In the genomic region with DNA sequence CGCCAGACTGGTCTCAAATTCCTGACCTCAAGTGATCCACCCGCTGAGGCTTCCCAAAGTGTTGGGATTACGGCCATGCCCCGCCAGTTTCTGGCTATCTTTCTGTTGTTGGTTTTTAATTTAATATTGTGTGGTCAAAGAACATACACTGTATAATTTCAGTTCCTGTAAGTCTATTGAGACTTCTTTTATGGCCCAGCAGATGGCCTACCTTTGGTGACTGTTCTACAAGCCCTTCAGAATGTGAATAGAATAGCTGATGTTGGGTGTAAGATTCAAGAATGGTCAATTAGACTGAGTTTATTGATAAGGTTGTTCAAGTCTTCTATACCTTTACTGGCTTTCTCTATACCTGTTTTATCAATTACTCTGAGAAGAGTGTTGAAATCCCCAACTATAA, we compare ENCODE assay signal across 20 cellular contexts. TPM values are rescaled to one million over a fixed set of nuclear protein-coding genes. Genes with fewer than 3 reads are reported as not detected.
DNase-seq lines count a peak whose midpoint lies in the region; ATAC-seq, FAIRE-seq and TF ChIP-seq lines count a peak whose summit lies in the region.
"Had no signal": no experiment of that assay in that cellular context is flagged by ENCODE, and none has a peak within 500 bp of the region (broad histone marks: within the 10 kb centered on the region; RNA-seq: fewer than 3 reads in every experiment).

No MANE protein-coding gene starts in this region.

- DNase-seq in DMS53 (lab: John Stamatoyannopoulos, UW) (peak; percentile 27), DMS53 treated with DMSO at 0.1 percent for 48 hours (lab: John Stamatoyannopoulos, UW; ENCODE audit: unreplicated experiment) (no peak), OCI-LY7 (ENCODE audit: low spot score) (no peak), GM12878 (ENCODE audit: low read depth, low spot score) (no peak), small intestine (peak; percentile 18), dorsolateral prefrontal cortex (no peak), SKM-1 treated with dmso at 0.1 percent for 144 hours (lab: John Stamatoyannopoulos, UW; ENCODE audit: unreplicated experiment) (no peak)
- DNase-seq: DND-41; HCEC 1CT; NCI-H1092; NCI-H1436 treated with DMSO at 0.1 percent for 48 hours; NCI-H2029 treated with DMSO at 0.1 percent for 48 hours; NCI-H2171 treated with DMSO at 0.1 percent for 48 hours; NK-92 treated with Interleukin-12 subunit alpha and Interleukin-12 subunit beta, amount 100 ng/mL, for 24 hours had no signal

- SMC1A ChIA-PET in GM12878 (lab: Charles Lee; ENCODE audit: uncharacterized antibody, unreplicated experiment) = interaction anchor here (1.1 to 1.4 kb wide), 2 partner anchors 29 to 52 kb away, joined by 3 to 6 read pairs; no protein-coding TSS in a partner anchor

- ATAC-seq in GM12878 (peak; percentile 61), HG03039 (IDR thresholded peaks at IDR 0.05; ENCODE audit: unreplicated experiment) (no peak)
- ATAC-seq: GM23338, K562 had no signal

- in situ Hi-C loops in GM12878 (cut with MboI) = no loop called here

- H3K36me3 ChIP-seq in OCI-LY7 (ENCODE audit: insufficient read depth, low read length) (no peaks in the 10 kb centered on the region), GM12878 (ENCODE audit: control insufficient read depth in 2 of 2, insufficient read depth in 2 of 2, low read length in 1 of 2) (no peaks in the 10 kb centered on the region), small intestine (ENCODE audit: control insufficient read depth in 2 of 2, insufficient read depth in 2 of 2, low read length in 2 of 2) (no peaks in the 10 kb centered on the region)
- H3K36me3 ChIP-seq: SJSA1 had no signal

- TF ChIP-seq CTCF in OCI-LY7 (conservative IDR thresholded peaks at IDR 0.05; ENCODE audit: low read length) (peak; percentile 32; the same call in 1 of the 2 replicates), GM12878 (IDR thresholded peaks at IDR 0.05 in 2 of 3, conservative IDR thresholded peaks at IDR 0.05 in 1 of 3; ENCODE audit: control insufficient read depth in 2 of 3, extremely low read depth in 1 of 3, insufficient read depth in 1 of 3, low read depth in 3 of 3, low read length in 3 of 3) (peak in 2 of 3 experiments; percentile 9 to 14; a peak in 2 of 6 replicates), dorsolateral prefrontal cortex (IDR thresholded peaks at IDR 0.05 in 54 of 56, conservative IDR thresholded peaks at IDR 0.05 in 2 of 56; ENCODE audit: low read depth in 1 of 56, partially characterized antibody in 56 of 56) (no peak)

- no peak overlapping the region for H3K4me2 ChIP-seq in OCI-LY7 (ENCODE audit: low read length)
- no peak overlapping the region for H3K4me2 ChIP-seq in GM12878 (ENCODE audit: control insufficient read depth, insufficient read depth)
- H3K4me2 ChIP-seq: GM23338 had no signal

- CTCF ChIA-PET in OCI-LY7 (lab: Charles Lee; ENCODE audit: unreplicated experiment) (no interaction called here), GM12878 (lab: Yijun Ruan, JAX) (interaction anchor here (1.1 to 21.2 kb wide), 3 partner anchors 30 to 60 kb away, joined by 3 to 276 read pairs (median 86); no protein-coding TSS in a partner anchor)

- H3K4me1 ChIP-seq in OCI-LY7 (ENCODE audit: insufficient read depth, low read length, poor library complexity, severe bottlenecking) (no peaks in the 10 kb centered on the region), GM12878 (ENCODE audit: control insufficient read depth, insufficient read depth, low read length) (no peaks in the 10 kb centered on the region), small intestine (ENCODE audit: control insufficient read depth in 2 of 2, insufficient read depth in 1 of 2, low read depth in 1 of 2, low read length in 1 of 2) (no peaks in the 10 kb centered on the region)

- 0 out of 2 replicates have a peak, but pooled peaks have one; percentile 4 for TF ChIP-seq RAD21 in GM12878 (IDR thresholded peaks at IDR 0.05; ENCODE audit: insufficient read depth, low read depth, low read length)

- H3K4me3 ChIP-seq in OCI-LY7 (ENCODE audit: low read depth, low read length, poor library complexity, severe bottlenecking) (no peak overlapping the region), GM12878 (no peak overlapping the region), small intestine (ENCODE audit: low read depth in 1 of 2, low read length in 2 of 2) (no peak overlapping the region), dorsolateral prefrontal cortex (no peak overlapping the region)
- H3K4me3 ChIP-seq: GM23338, K562, SJSA1 had no signal

- WGBS in GM12878 (ENCODE audit: insufficient coverage, insufficient replicate concordance, low lambda C conversion rate, missing lambda C conversion rate) = 46% methylated on average over 4 of the region's 4 CpGs
- WGBS in small intestine, 3 donors = 76 to 88% (median 78%) methylated on average over 4 of the region's 4 CpGs

- POLR2A ChIA-PET in OCI-LY7 (lab: Charles Lee) (no interaction called here), GM12878 (lab: Charles Lee) (interaction anchor here (0.6 to 0.9 kb wide), 3 partner anchors 11 to 17 kb away, joined by 3 to 5 read pairs (median 3); a partner anchor contains a TSS)

- FAIRE-seq in GM12878 (lab: Jason Lieb, UNC) (no peak), small intestine (lab: Jason Lieb, UNC) (no peak)
- FAIRE-seq: K562 had no signal

- TF ChIP-seq EP300 in GM12878 (IDR thresholded peaks at IDR 0.05; ENCODE audit: borderline replicate concordance in 1 of 2, control insufficient read depth in 1 of 2, low read depth in 2 of 2, low read length in 2 of 2) = no peak

- RAD21 ChIA-PET in GM12878 (lab: Charles Lee; ENCODE audit: unreplicated experiment) = interaction anchor here (1.0 to 1.1 kb wide), 2 partner anchors 47 to 60 kb away, joined by 3 read pairs; no protein-coding TSS in a partner anchor

- H4K20me1 ChIP-seq in OCI-LY7 (ENCODE audit: insufficient read depth, low read length) (no peaks in the 10 kb centered on the region), GM12878 (ENCODE audit: control insufficient read depth, insufficient read depth) (no peaks in the 10 kb centered on the region)

- intact Hi-C loops in OCI-LY7 (cut with micrococcal nuclease; ENCODE audit: unreplicated experiment) = loop anchor here (10.0 kb wide), 1 partner anchor 64 kb away; no protein-coding TSS in a partner anchor
- intact Hi-C loops in GM12878 (cut with micrococcal nuclease; ENCODE audit: unreplicated experiment) = no loop called here
- intact Hi-C loops in dorsolateral prefrontal cortex (cut with DNase I) = no loop called here

- no peak overlapping the region for H3K9ac ChIP-seq in GM12878 (ENCODE audit: control insufficient read depth, insufficient read depth, low read length)

- H3K9me3 ChIP-seq in OCI-LY7 (ENCODE audit: low read length) (no peaks in the 10 kb centered on the region), GM12878 (replicated peaks; ENCODE audit: control insufficient read depth, insufficient read depth, low read length) (no peaks in the 10 kb centered on the region), small intestine (ENCODE audit: control insufficient read depth, low read depth) (no peaks in the 10 kb centered on the region)
- H3K9me3 ChIP-seq: SJSA1 had no signal

- BruUV-seq in OCI-LY7 (replicated peaks; lab: Mats Ljungman, UMichigan) (no TSS peak), GM12878 (replicated peaks; lab: Mats Ljungman, UMichigan) (no TSS peak)

- no peak for TF ChIP-seq POLR2A in GM12878 (IDR thresholded peaks at IDR 0.05; ENCODE audit: low read depth, low read length)

- H3K79me2 ChIP-seq in OCI-LY7 (ENCODE audit: insufficient read depth, low read depth, low read length) = no peaks in the 10 kb centered on the region
- H3K79me2 ChIP-seq in GM12878 (ENCODE audit: control insufficient read depth, insufficient read depth, low read length) = no peaks in the 10 kb centered on the region

- no peak overlapping the region for H2AFZ ChIP-seq in OCI-LY7 (ENCODE audit: low read length)
- no peak overlapping the region for H2AFZ ChIP-seq in GM12878 (ENCODE audit: control insufficient read depth, low read depth, low read length)
- H2AFZ ChIP-seq: GM23338 had no signal

- H3K9me2 ChIP-seq in OCI-LY7 (ENCODE audit: insufficient read depth, low read length) = no peaks in the 10 kb centered on the region

- H3K27me3 ChIP-seq in GM12878 (replicated peaks in 1 of 2; ENCODE audit: control insufficient read depth in 2 of 2, insufficient read depth in 2 of 2, low read length in 1 of 2) (no peaks in the 10 kb centered on the region), small intestine (ENCODE audit: control insufficient read depth in 2 of 2, insufficient read depth in 2 of 2, low read length in 2 of 2) (no peaks in the 10 kb centered on the region), dorsolateral prefrontal cortex (peaks cover 0 to 10% (median 0%) of the 10 kb centered on the region in 45 donors)

- H3K27ac ChIP-seq in OCI-LY7 (ENCODE audit: low read depth, low read length, poor library complexity, severe bottlenecking) = no peak overlapping the region
- no peak overlapping the region for H3K27ac ChIP-seq in GM12878 (ENCODE audit: control insufficient read depth, insufficient read depth)
- H3K27ac ChIP-seq in small intestine (ENCODE audit: low read depth in 1 of 2, low read length in 1 of 2) = no peak overlapping the region
- no peak overlapping the region for H3K27ac ChIP-seq in dorsolateral prefrontal cortex
- H3K27ac ChIP-seq: 22Rv1, SJSA1 had no signal

RNA-seq across cellular contexts. Expression of a gene that starts 10.7 kb away (rescaled TPM):
- total RNA-seq in OCI-LY7 (2014; rRNA removed; shearing (Covaris generic)) = not detected in 2 replicates
- total RNA-seq in OCI-LY7 (2022) = not detected in 2 replicates
- 0.38 and 0.49 TPM in 2 replicates for total RNA-seq in GM12878 (2013; cell fraction: nucleolus; rRNA removed)
- total RNA-seq in GM12878 (2014; rRNA removed) = 0.16 and 0.28 TPM in 2 replicates
- 0.13 and 0.14 TPM in 2 replicates for total RNA-seq in GM12878 (2014; rRNA removed; fragmentation: Illumina TruSeq; extraction: Trizol)
- total RNA-seq in GM12878 (2021) = 0.32 and 1.0 TPM in 2 replicates
- polyA plus RNA-seq in GM12878 (2011; ENCODE audit: low read depth) = 0.38 TPM
- 0.23 and 0.27 TPM in 2 replicates for polyA plus RNA-seq in GM12878 (2011; rRNA removed)
- 0.33 and 0.35 TPM in 2 replicates for polyA plus RNA-seq in GM12878 (2011; cell fraction: cytosol; rRNA removed)
- 0.26 and 0.43 TPM in 2 replicates for polyA plus RNA-seq in GM12878 (2011; cell fraction: nucleus; rRNA removed)
- polyA plus RNA-seq in GM12878 (2012) = 0.89 and 1.5 TPM in 2 replicates
- polyA plus RNA-seq in GM12878 (2014; fragmentation: Illumina TruSeq; extraction: Trizol) = 0.13 and 0.16 TPM in 2 replicates
- polyA plus RNA-seq in GM12878 (2014; fragmentation: Nextera tagmentation; extraction: Ambion mirVana) = under 1 TPM; 0.13 TPM
- polyA plus RNA-seq in GM12878 (2014; rRNA removed) = 0.16 and 0.49 TPM in 2 replicates
- 1 to 10 TPM; 1.2 to 2.0 TPM for polyA plus RNA-seq in GM12878 (2016; fragmentation: Nextera tagmentation; extraction: Ambion mirVana)
- polyA minus RNA-seq in GM12878 (2011; rRNA and poly(A)+ RNA removed) = 0.15 and 0.31 TPM in 2 replicates
- 0.62 TPM in 1 of 2 replicates, not detected in the other for polyA minus RNA-seq in GM12878 (2011; cell fraction: cytosol; rRNA and poly(A)+ RNA removed)
- 0.12 and 0.57 TPM in 2 replicates for polyA minus RNA-seq in GM12878 (2011; cell fraction: nucleus; rRNA and poly(A)+ RNA removed)
- 1 to 10 TPM in 2 of 3 donors, under 1 TPM in 1; 0.55 to 2.2 (median 1.1) TPM for polyA plus RNA-seq in small intestine
- total RNA-seq in dorsolateral prefrontal cortex = under 1 TPM in 4 of 120 experiments, not detected in 116; 0.13 to 0.39 (median 0.26) TPM
- total RNA-seq: SJSA1 had no signal
- polyA plus RNA-seq: CD14-positive monocyte had no signal

RNA-seq across cellular contexts. Expression of a gene that starts 15.5 kb away (rescaled TPM):
- 16.8 and 23.4 TPM in 2 replicates for total RNA-seq in OCI-LY7 (2014; rRNA removed; shearing (Covaris generic))
- total RNA-seq in OCI-LY7 (2022) = 50.5 and 53.6 TPM in 2 replicates
- 10.4 and 10.7 TPM in 2 replicates for total RNA-seq in GM12878 (2013; cell fraction: nucleolus; rRNA removed)
- total RNA-seq in GM12878 (2014; rRNA removed) = 46.8 and 58.7 TPM in 2 replicates
- total RNA-seq in GM12878 (2014; rRNA removed; fragmentation: Illumina TruSeq; extraction: Trizol) = 26.2 and 26.6 TPM in 2 replicates
- 96.9 and 106 TPM in 2 replicates for total RNA-seq in GM12878 (2021)
- polyA plus RNA-seq in GM12878 (2011; ENCODE audit: low read depth) = 21.4 TPM
- 25.1 and 63.8 TPM in 2 replicates for polyA plus RNA-seq in GM12878 (2011; rRNA removed)
- polyA plus RNA-seq in GM12878 (2011; cell fraction: cytosol; rRNA removed) = 78.3 and 91.7 TPM in 2 replicates
- 66.6 and 118 TPM in 2 replicates for polyA plus RNA-seq in GM12878 (2011; cell fraction: nucleus; rRNA removed)
- 40.9 and 50.2 TPM in 2 replicates for polyA plus RNA-seq in GM12878 (2012)
- polyA plus RNA-seq in GM12878 (2014; fragmentation: Illumina TruSeq; extraction: Trizol) = 15.6 and 47.8 TPM in 2 replicates
- 10 to 100 TPM in 1 of 2 experiments, 1 to 10 TPM in 1; 8.9 to 20.2 TPM for polyA plus RNA-seq in GM12878 (2014; fragmentation: Nextera tagmentation; extraction: Ambion mirVana)
- 91.3 and 95.0 TPM in 2 replicates for polyA plus RNA-seq in GM12878 (2014; rRNA removed)
- 100 to 1,000 TPM; 190 to 206 TPM for polyA plus RNA-seq in GM12878 (2016; fragmentation: Nextera tagmentation; extraction: Ambion mirVana)
- polyA minus RNA-seq in GM12878 (2011; rRNA and poly(A)+ RNA removed) = 48.9 and 64.2 TPM in 2 replicates
- polyA minus RNA-seq in GM12878 (2011; cell fraction: cytosol; rRNA and poly(A)+ RNA removed) = 20.3 and 20.8 TPM in 2 replicates
- 9.7 and 21.4 TPM in 2 replicates for polyA minus RNA-seq in GM12878 (2011; cell fraction: nucleus; rRNA and poly(A)+ RNA removed)
- 10 to 100 TPM; 63.5 to 93.8 (median 83.9) TPM for polyA plus RNA-seq in small intestine
- 100 to 1,000 TPM in 112 of 120 experiments, 10 to 100 TPM in 8; 67.4 to 236 (median 171) TPM for total RNA-seq in dorsolateral prefrontal cortex

RNA-seq across cellular contexts. Expression of a gene that starts 15.5 kb away (rescaled TPM):
- total RNA-seq in OCI-LY7 (2014; rRNA removed; shearing (Covaris generic)) = not detected in 2 replicates
- total RNA-seq in OCI-LY7 (2022) (not detected in 2 replicates), GM12878 (2014; rRNA removed) (0.44 TPM in 1 of 2 replicates, not detected in the other), GM12878 (2014; rRNA removed; fragmentation: Illumina TruSeq; extraction: Trizol) (not detected in 2 replicates), GM12878 (2021) (0.59 and 0.90 TPM in 2 replicates), dorsolateral prefrontal cortex (1 to 10 TPM in 40 of 120 experiments, under 1 TPM in 23, not detected in 57; 0.26 to 5.3 (median 1.2) TPM)
- 0.59 and 1.2 TPM in 2 replicates for total RNA-seq in GM12878 (2013; cell fraction: nucleolus; rRNA removed)
- polyA plus RNA-seq in GM12878 (2011; ENCODE audit: low read depth) = not detected
- polyA plus RNA-seq in GM12878 (2011; rRNA removed) (0.19 and 0.71 TPM in 2 replicates), GM12878 (2014; fragmentation: Illumina TruSeq; extraction: Trizol) (not detected in 2 replicates), GM12878 (2014; fragmentation: Nextera tagmentation; extraction: Ambion mirVana) (not detected), GM12878 (2014; rRNA removed) (0.18 and 0.28 TPM in 2 replicates), GM12878 (2016; fragmentation: Nextera tagmentation; extraction: Ambion mirVana) (not detected), small intestine (100 to 1,000 TPM in 2 of 3 donors, 10 to 100 TPM in 1; 83.5 to 336 (median 235) TPM)
- polyA plus RNA-seq in GM12878 (2011; cell fraction: cytosol; rRNA removed) = 0.43 and 0.60 TPM in 2 replicates
- 9.4 and 9.6 TPM in 2 replicates for polyA plus RNA-seq in GM12878 (2011; cell fraction: nucleus; rRNA removed)
- 0.51 and 0.54 TPM in 2 replicates for polyA plus RNA-seq in GM12878 (2012)
- 1.8 TPM in 1 of 2 replicates, not detected in the other for polyA minus RNA-seq in GM12878 (2011; rRNA and poly(A)+ RNA removed)
- 0.53 TPM in 1 of 2 replicates, not detected in the other for polyA minus RNA-seq in GM12878 (2011; cell fraction: cytosol; rRNA and poly(A)+ RNA removed)
- polyA minus RNA-seq in GM12878 (2011; cell fraction: nucleus; rRNA and poly(A)+ RNA removed) = 1.6 and 2.2 TPM in 2 replicates
- total RNA-seq: SJSA1 had no signal
- polyA plus RNA-seq: CD14-positive monocyte had no signal

RNA-seq across cellular contexts. Expression of a gene that starts 56.9 kb away (rescaled TPM):
- total RNA-seq in OCI-LY7 (2014; rRNA removed; shearing (Covaris generic)) = 1.7 and 2.8 TPM in 2 replicates
- total RNA-seq in OCI-LY7 (2022) (0.65 and 1.7 TPM in 2 replicates), GM12878 (2014; rRNA removed) (0.16 TPM in 1 of 2 replicates, not detected in the other), GM12878 (2014; rRNA removed; fragmentation: Illumina TruSeq; extraction: Trizol) (not detected in 2 replicates), GM12878 (2021) (0.46 and 0.58 TPM in 2 replicates), dorsolateral prefrontal cortex (100 to 1,000 TPM in 3 of 120 experiments, 10 to 100 TPM in 117; 15.2 to 106 (median 54.0) TPM)
- 12.4 and 16.1 TPM in 2 replicates for total RNA-seq in GM12878 (2013; cell fraction: nucleolus; rRNA removed)
- not detected for polyA plus RNA-seq in GM12878 (2011; ENCODE audit: low read depth)
- polyA plus RNA-seq in GM12878 (2011; rRNA removed) (5.0 and 8.6 TPM in 2 replicates), GM12878 (2014; fragmentation: Illumina TruSeq; extraction: Trizol) (not detected in 2 replicates), GM12878 (2014; fragmentation: Nextera tagmentation; extraction: Ambion mirVana) (not detected), GM12878 (2014; rRNA removed) (0.30 and 1.00 TPM in 2 replicates), GM12878 (2016; fragmentation: Nextera tagmentation; extraction: Ambion mirVana) (under 1 TPM; 0.23 to 0.29 TPM), small intestine (10 to 100 TPM; 23.0 to 43.2 (median 23.3) TPM)
- 10.1 and 17.7 TPM in 2 replicates for polyA plus RNA-seq in GM12878 (2011; cell fraction: cytosol; rRNA removed)
- 65.4 and 67.1 TPM in 2 replicates for polyA plus RNA-seq in GM12878 (2011; cell fraction: nucleus; rRNA removed)
- 0.11 and 0.36 TPM in 2 replicates for polyA plus RNA-seq in GM12878 (2012)
- 2.9 and 6.4 TPM in 2 replicates for polyA minus RNA-seq in GM12878 (2011; rRNA and poly(A)+ RNA removed)
- 2.3 and 3.7 TPM in 2 replicates for polyA minus RNA-seq in GM12878 (2011; cell fraction: cytosol; rRNA and poly(A)+ RNA removed)
- polyA minus RNA-seq in GM12878 (2011; cell fraction: nucleus; rRNA and poly(A)+ RNA removed) = 3.4 and 5.3 TPM in 2 replicates

Comparison
In these comparisons a context has a peak if more than half of its experiments do, and no peak if none do; other contexts are left out.
1. DNase-seq: peak in DMS53 (single experiment) and small intestine (single experiment); none in DMS53 treated with DMSO at 0.1 percent for 48 hours (single experiment), OCI-LY7 (single experiment), GM12878 (single experiment), dorsolateral prefrontal cortex (0 of 10) and SKM-1 treated with dmso at 0.1 percent for 144 hours (single experiment).
2. CTCF ChIP-seq: peak in OCI-LY7 (single experiment) and GM12878 (2 of 3); none in dorsolateral prefrontal cortex (0 of 56).